Comparison of ENCODE assay signal across 8 cellular contexts in the genomic region with DNA sequence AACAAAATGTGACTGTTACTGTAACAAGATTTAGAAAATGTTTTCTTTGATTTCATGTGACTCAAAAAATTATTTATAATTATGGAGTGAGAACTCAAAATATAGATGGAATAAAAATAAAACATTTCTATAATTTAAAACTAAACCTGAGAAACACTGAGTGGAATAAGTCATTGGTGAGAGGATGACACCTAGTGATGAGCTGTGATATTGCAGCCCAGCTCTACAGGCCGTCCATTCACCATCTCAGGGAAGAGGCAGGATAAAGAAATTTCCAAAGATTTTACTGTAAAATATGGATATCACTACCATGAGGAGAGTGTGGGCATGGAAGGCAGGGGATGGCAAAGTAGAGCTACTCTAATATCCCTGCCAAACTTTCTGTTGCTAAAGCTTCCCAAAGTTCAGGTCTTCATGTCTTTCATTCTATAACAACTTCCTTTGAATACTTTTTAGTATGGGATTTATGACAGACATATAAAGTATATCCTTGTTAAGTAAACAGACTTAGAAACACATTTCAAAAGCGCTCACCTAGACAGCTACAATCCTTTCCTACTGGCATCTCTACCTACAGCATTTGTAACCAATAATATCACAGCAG.
DNase-seq lines count a peak whose midpoint lies in the region; ATAC-seq and TF ChIP-seq lines count a peak whose summit lies in the region.

No MANE protein-coding gene starts in this region.

- no peaks in the 10 kb centered on the region for H3K9me2 ChIP-seq in HCT116 (ENCODE audit: insufficient read depth)

- intact Hi-C loops in HCT116 (cut with micrococcal nuclease) (loop anchor here (1.0 kb wide), 1 partner anchor 428 kb away; no protein-coding TSS in a partner anchor), left lung (cut with DNase I) (no loop called here)

- peaks cover 19% of the 10 kb centered on the region for H3K9me3 Mint-ChIP-seq in activated naive CD8-positive, alpha-beta T cell treated with anti-CD3 and anti-CD28 coated beads for 36 hours

- ATAC-seq in HCT116 (no peak), left lung (peak; percentile 26), GM21786 (IDR thresholded peaks at IDR 0.05; ENCODE audit: unreplicated experiment) (no peak), HG02763 (IDR thresholded peaks at IDR 0.05; ENCODE audit: unreplicated experiment) (no peak)

- no peaks in the 10 kb centered on the region for H3K79me2 ChIP-seq in HCT116 (ENCODE audit: insufficient read depth, low read length)

- peaks cover 9% of the 10 kb centered on the region for H3K4me1 Mint-ChIP-seq in activated naive CD8-positive, alpha-beta T cell treated with anti-CD3 and anti-CD28 coated beads for 36 hours

- no peak for TF ChIP-seq POLR2A in HCT116 (IDR thresholded peaks at IDR 0.05; ENCODE audit: borderline replicate concordance, extremely low read depth, insufficient read depth, insufficient read length)

- H3K27ac ChIP-seq in HCT116 (ENCODE audit: low read depth, low read length): no peak overlapping the region
- no peak overlapping the region for H3K27ac ChIP-seq in left lung

- H3K27ac Mint-ChIP-seq in activated naive CD8-positive, alpha-beta T cell treated with anti-CD3 and anti-CD28 coated beads for 36 hours: no peak overlapping the region

- TF ChIP-seq CTCF in HCT116 (IDR thresholded peaks at IDR 0.05 in 2 of 3, conservative IDR thresholded peaks at IDR 0.05 in 1 of 3; ENCODE audit: borderline replicate concordance in 1 of 3, insufficient read depth in 1 of 3, low read depth in 2 of 3, low read length in 2 of 3): peak; percentile 35 to 72 (median 72); a peak in 5 of 6 replicates
- peak; percentile 32 to 73 for TF ChIP-seq CTCF in left lung (IDR thresholded peaks at IDR 0.05)

- peak; percentile 55; the same call in 1 of the 2 replicates for TF ChIP-seq RAD21 in HCT116 (IDR thresholded peaks at IDR 0.05; ENCODE audit: low read depth)

- no peak overlapping the region for H2AFZ ChIP-seq in HCT116 (ENCODE audit: low read depth, low read length, poor library complexity, severe bottlenecking)

- no peak overlapping the region for H3K4me2 ChIP-seq in HCT116 (ENCODE audit: low read length)

- H3K36me3 ChIP-seq in HCT116 (ENCODE audit: control insufficient read depth in 1 of 2, insufficient read depth in 2 of 2, low read length in 2 of 2) (no peaks in the 10 kb centered on the region), left lung (no peaks in the 10 kb centered on the region)

- H3K36me3 Mint-ChIP-seq in activated naive CD8-positive, alpha-beta T cell treated with anti-CD3 and anti-CD28 coated beads for 36 hours: peaks cover 54% of the 10 kb centered on the region

- no peak overlapping the region for H3K4me3 Mint-ChIP-seq in activated naive CD8-positive, alpha-beta T cell treated with anti-CD3 and anti-CD28 coated beads for 36 hours

- DNase-seq in AML-193 (lab: John Stamatoyannopoulos, UW) (peak; percentile 25 to 27), HCT116 (ENCODE audit: low read depth, low spot score) (peak; percentile 23), left lung (no peak), NCI-H146 (lab: John Stamatoyannopoulos, UW) (no peak), NCI-H748 treated with DMSO at 0.1 percent for 48 hours (lab: John Stamatoyannopoulos, UW) (no peak)
- peak; percentile 6 for DNase-seq in activated naive CD8-positive, alpha-beta T cell treated with anti-CD3 and anti-CD28 coated beads for 36 hours

- H3K9me3 ChIP-seq in HCT116 (ENCODE audit: control insufficient read depth in 1 of 2, insufficient read depth in 1 of 2, low read depth in 1 of 2, low read length in 2 of 2) (peaks cover 6 to 9% of the 10 kb centered on the region in 2 experiments; a peak in 2 of 4 replicates), left lung (peaks cover 0 to 14% of the 10 kb centered on the region in 2 donors)

- H3K27me3 Mint-ChIP-seq in activated naive CD8-positive, alpha-beta T cell treated with anti-CD3 and anti-CD28 coated beads for 36 hours: no peaks in the 10 kb centered on the region

- POLR2A ChIA-PET in HCT116 (lab: Charles Lee): no interaction called here

- H3K9ac ChIP-seq in HCT116 (ENCODE audit: low read length): no peak overlapping the region

- CTCF ChIA-PET in HCT116 (lab: Charles Lee): interaction anchor here (0.9 to 1.0 kb wide), 3 partner anchors 9 to 428 kb away, joined by 3 to 5 read pairs (median 3); no protein-coding TSS in a partner anchor

- H3K4me1 ChIP-seq in HCT116 (ENCODE audit: control insufficient read depth in 1 of 2, insufficient read depth in 2 of 2, low read length in 2 of 2) (no peaks in the 10 kb centered on the region), left lung (peaks cover 0 to 15% of the 10 kb centered on the region in 2 donors)

- RAD21 ChIA-PET in HCT116 (lab: Charles Lee; ENCODE audit: low non-redundant PET in 1 of 2, low total read pairs in 2 of 2, uncharacterized antibody in 2 of 2, unreplicated experiment in 2 of 2): interaction anchor here in 1 of 2 experiments (0.8 kb wide), 1 partner anchor 100 kb away, joined by 3 read pairs; no protein-coding TSS in a partner anchor

- no TSS peak for BruUV-seq in HCT116 (replicated peaks; lab: Mats Ljungman, UMichigan)

- H3K27me3 ChIP-seq in HCT116 (ENCODE audit: insufficient read depth, low read length) (no peaks in the 10 kb centered on the region), left lung (no peaks in the 10 kb centered on the region)

- H4K20me1 ChIP-seq in HCT116 (ENCODE audit: insufficient read depth): no peaks in the 10 kb centered on the region

- H3K4me3 ChIP-seq in HCT116 (replicated peaks in 1 of 2; ENCODE audit: low read depth in 1 of 2, low read length in 2 of 2) (no peak overlapping the region), left lung (no peak overlapping the region)

TF ChIP-seq in HCT116, 20 proteins besides CTCF, POLR2A, EP300 and RAD21:
- TF ChIP-seq CBX3 (IDR thresholded peaks at IDR 0.05; ENCODE audit: low read depth) (peak; percentile 65; the same call in 1 of the 2 replicates), SRF (IDR thresholded peaks at IDR 0.05; ENCODE audit: low read depth) (no peak)

Comparison
In these comparisons a context has a peak if more than half of its experiments do, and no peak if none do; other contexts are left out.
1. DNase-seq: peak in AML-193 (2 of 2), HCT116 (single experiment) and activated naive CD8-positive, alpha-beta T cell treated with anti-CD3 and anti-CD28 coated beads for 36 hours (single experiment); none in left lung (0 of 2), NCI-H146 (single experiment) and NCI-H748 treated with DMSO at 0.1 percent for 48 hours (single experiment).